ENCODE assay signal across 11 cellular contexts in the genomic region with DNA sequence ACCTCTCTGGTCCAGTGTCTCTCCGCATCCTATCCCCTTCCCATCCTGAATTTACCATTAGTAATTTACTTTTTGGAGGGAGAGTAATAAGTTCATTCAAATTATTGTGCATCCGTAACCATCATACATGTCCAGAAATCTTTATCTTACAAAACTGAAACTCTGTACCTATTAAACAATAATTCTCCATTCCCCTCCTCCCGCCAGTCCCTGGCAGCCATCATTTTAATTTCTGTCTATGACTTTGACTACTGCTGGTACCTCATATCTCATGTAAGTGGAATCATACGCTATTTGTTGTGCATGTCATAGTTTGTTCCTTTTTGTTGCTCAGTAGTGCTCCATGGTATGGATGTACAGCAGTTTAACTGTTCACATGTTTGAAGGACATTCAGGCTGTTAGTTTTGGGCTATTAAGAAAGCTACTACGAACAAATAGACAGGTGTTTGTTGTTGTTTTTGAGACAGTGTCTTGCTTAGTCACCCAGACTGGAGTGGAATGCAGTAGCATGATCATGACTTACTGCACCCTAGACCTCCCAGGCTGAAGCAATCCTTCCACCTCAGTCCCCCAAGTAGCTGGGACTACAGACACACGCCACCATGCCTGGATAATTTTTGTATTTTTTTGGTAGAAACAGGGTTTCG. TPM values are rescaled to one million over a fixed set of nuclear protein-coding genes. Genes with fewer than 3 reads are reported as not detected.
DNase-seq lines count a peak whose midpoint lies in the region; ATAC-seq and TF ChIP-seq lines count a peak whose summit lies in the region.
"Had no signal": no experiment of that assay in that cellular context is flagged by ENCODE, and none has a peak within 500 bp of the region (broad histone marks: within the 10 kb centered on the region; RNA-seq: fewer than 3 reads in every experiment).

No MANE protein-coding gene starts in this region.

- H3K27me3 Mint-ChIP-seq in CD14-positive monocyte (ENCODE audit: low read depth in 3 of 3) = peaks cover 0 to 1% (median 1%) of the 10 kb centered on the region in 3 donors

- no peaks in the 10 kb centered on the region for H3K9me3 ChIP-seq in HUES64 (ENCODE audit: insufficient read depth, low read depth, low read length)

- no peak for DNase-seq in CD14-positive monocyte (ENCODE audit: low spot score)
- DNase-seq in brain microvascular endothelial cell = peak; percentile 56
- DNase-seq in myocyte (ENCODE audit: low read depth) = peak; percentile 58
- DNase-seq in GM13977 (ENCODE audit: low spot score) = no peak
- no peak for DNase-seq in GM10248 (ENCODE audit: extremely low spot score)
- DNase-seq in dermis blood vessel endothelial cell = no peak
- DNase-seq: activated CD4-positive, alpha-beta T cell treated with anti-CD3 and anti-CD28 coated beads, Interleukin-2, amount 50 U/mL, for 4 hours; NCI-H2081; stimulated activated CD4-positive, alpha-beta T cell treated with anti-CD3 and anti-CD28 coated beads, Interleukin-2, amount 100 ng/mL, for 48 hours had no signal

- CTCF ChIA-PET in GM10248 (lab: Yijun Ruan, JAX) = interaction anchor here (0.8 to 1.2 kb wide), 3 partner anchors 17 to 59 kb away, joined by 3 to 6 read pairs (median 3); no protein-coding TSS in a partner anchor

- H3K9ac ChIP-seq in HUES64 (ENCODE audit: low read depth, low read length) = no peak overlapping the region

- POLR2A ChIA-PET in GM10248 (lab: Yijun Ruan, JAX) = no interaction called here

- H3K4me3 ChIP-seq in HUES64 (ENCODE audit: low read length) = peak overlapping the region; percentile 92
- peak overlapping the region; percentile 80 for H3K4me3 ChIP-seq in brain microvascular endothelial cell (ENCODE audit: low read depth, low read length)

- H3K36me3 ChIP-seq in HUES64 (ENCODE audit: insufficient read depth, low read length) (no peaks in the 10 kb centered on the region), brain microvascular endothelial cell (replicated peaks) (peaks cover 3% of the 10 kb centered on the region)

- TF ChIP-seq CTCF in CD14-positive monocyte (IDR thresholded peaks at IDR 0.05) (no peak), brain microvascular endothelial cell (IDR thresholded peaks at IDR 0.05; ENCODE audit: low read depth, low read length, missing control alignments) (no peak), GM13977 (IDR thresholded peaks at IDR 0.05; ENCODE audit: extremely low read depth, insufficient read depth, missing control alignments) (no peak), GM10248 (IDR thresholded peaks at IDR 0.05; ENCODE audit: control extremely low read depth, extremely low read depth, low read depth, missing control alignments) (no peak)

- peaks cover 36% of the 10 kb centered on the region for H3K4me1 Mint-ChIP-seq in CD14-positive monocyte

- no peak for ATAC-seq in GM21825 (IDR thresholded peaks at IDR 0.05; ENCODE audit: unreplicated experiment)

- H3K4me1 ChIP-seq in HUES64 (ENCODE audit: insufficient read depth, low read length) = peaks cover 18% of the 10 kb centered on the region

- H3K27ac ChIP-seq in HUES64 (ENCODE audit: low read depth, low read length) (no peak overlapping the region), brain microvascular endothelial cell (peak overlapping the region; percentile 93)

- peaks cover 6 to 12% of the 10 kb centered on the region in 2 donors for H3K36me3 Mint-ChIP-seq in CD14-positive monocyte

- peak overlapping the region; percentile 9 to 58 for H3K4me3 Mint-ChIP-seq in CD14-positive monocyte

- peaks cover 0 to 2% (median 0%) of the 10 kb centered on the region in 7 donors for H3K9me3 Mint-ChIP-seq in CD14-positive monocyte

- H3K27me3 ChIP-seq in HUES64 (ENCODE audit: insufficient read depth, low read length) (peaks cover 18% of the 10 kb centered on the region), brain microvascular endothelial cell (replicated peaks) (no peaks in the 10 kb centered on the region)

- no peak overlapping the region for H3K27ac Mint-ChIP-seq in CD14-positive monocyte

- intact Hi-C loops in CD14-positive monocyte (cut with micrococcal nuclease) = loop anchor here (5.0 to 10.0 kb wide), 2 partner anchors 46 to 91 kb away; a partner anchor contains a TSS

- WGBS in HUES64 = 87% methylated on average over 6 of the region's 7 CpGs

- in situ Hi-C loops in brain microvascular endothelial cell (cut with HindIII; ENCODE audit: low pct_ligation_motif_present, low sequenced_read_pairs) (no loop called here), GM13977 (cut with MboI; ENCODE audit: low pct_unique_long_range_greater_than_20kb, low sequenced_read_pairs, unreplicated experiment) (no loop called here)

RNA-seq across cellular contexts. Expression of a gene that starts 2.0 kb away (rescaled TPM):
- 100 to 1,000 TPM; 124 to 130 TPM for polyA plus RNA-seq in CD14-positive monocyte
- 21.9 TPM for polyA plus RNA-seq in HUES64 (2013, experiment 1 of 2)
- 24.9 TPM for polyA plus RNA-seq in HUES64 (2013, experiment 2 of 2)
- 185 and 201 TPM in 2 replicates for total RNA-seq in myocyte
- polyA plus RNA-seq in myocyte (2012) = 112 TPM
- total RNA-seq in dermis blood vessel endothelial cell = 430 and 494 TPM in 2 replicates

Comparison
In these comparisons a context has a peak if more than half of its experiments do, and no peak if none do; other contexts are left out.
1. DNase-seq: peak in brain microvascular endothelial cell (single experiment) and myocyte (single experiment); none in CD14-positive monocyte (single experiment), GM13977 (single experiment), GM10248 (single experiment) and dermis blood vessel endothelial cell (single experiment).